ENCODE assay signal across 8 cellular contexts in genomic region chr12:121803861-121804416, GRCh38. TPM values are rescaled to one million over a fixed set of nuclear protein-coding genes. Genes with fewer than 3 reads are reported as not detected.
DNase-seq lines count a peak whose midpoint lies in the region; ATAC-seq and TF ChIP-seq lines count a peak whose summit lies in the region.

Gene SETD1B (plus strand): TSS chr12:121804009. CDS start chr12:121804738, 729 bp downstream.

- H4K20me1 ChIP-seq in HCT116 (ENCODE audit: insufficient read depth), result no peaks in the 10 kb centered on the region

- ATAC-seq in HCT116 (peak; percentile 10; the same call in 1 of the 2 replicates), RWPE2 (ENCODE audit: low read depth) (no peak), GM21381 (IDR thresholded peaks at IDR 0.05; ENCODE audit: unreplicated experiment) (no peak), GM21619 (IDR thresholded peaks at IDR 0.05; ENCODE audit: unreplicated experiment) (no peak)

- H3K4me1 ChIP-seq in HCT116 (ENCODE audit: control insufficient read depth in 1 of 2, insufficient read depth in 2 of 2, low read length in 2 of 2), result peaks cover 25 to 55% of the 10 kb centered on the region in 2 experiments
- H3K4me1 ChIP-seq in RWPE2 (ENCODE audit: insufficient read depth, poor library complexity, severe bottlenecking), result peaks cover 15% of the 10 kb centered on the region
- H3K4me1 ChIP-seq in rectal smooth muscle tissue (ENCODE audit: control insufficient read depth, insufficient read depth, low read length), result peaks cover 20% of the 10 kb centered on the region

- peak within 1 kb of the TSS; percentile 59 for H2AFZ ChIP-seq in HCT116 (ENCODE audit: low read depth, low read length, poor library complexity, severe bottlenecking)

- H3K4me3 ChIP-seq in HCT116 (replicated peaks in 1 of 2; ENCODE audit: low read depth in 1 of 2, low read length in 2 of 2), result peak within 1 kb of the TSS; percentile 74 to 85
- H3K4me3 ChIP-seq in RWPE2 (ENCODE audit: severe bottlenecking), result peak within 1 kb of the TSS; percentile 94
- peak within 1 kb of the TSS; percentile 78 for H3K4me3 ChIP-seq in astrocyte of the cerebellum (ENCODE audit: low read depth, low read length)
- peak within 1 kb of the TSS; percentile 92 for H3K4me3 ChIP-seq in rectal smooth muscle tissue (ENCODE audit: low read length)

- RAD21 ChIA-PET in HCT116 (lab: Charles Lee; ENCODE audit: low non-redundant PET in 1 of 2, low total read pairs in 2 of 2, uncharacterized antibody in 2 of 2, unreplicated experiment in 2 of 2), result no interaction called here

- in situ Hi-C loops in astrocyte of the cerebellum (cut with HindIII; ENCODE audit: low sequenced_read_pairs), result no loop called here

- TF ChIP-seq CTCF in C4-2B (conservative IDR thresholded peaks at IDR 0.05) (no peak), HCT116 (IDR thresholded peaks at IDR 0.05 in 2 of 3, conservative IDR thresholded peaks at IDR 0.05 in 1 of 3; ENCODE audit: borderline replicate concordance in 1 of 3, insufficient read depth in 1 of 3, low read depth in 2 of 3, low read length in 2 of 3) (no peak), RWPE2 (IDR thresholded peaks at IDR 0.05; ENCODE audit: poor library complexity, severe bottlenecking) (no peak), astrocyte of the cerebellum (IDR thresholded peaks at IDR 0.05; ENCODE audit: low read depth, low read length, missing control alignments) (no peak)

- CTCF ChIA-PET in HCT116 (lab: Charles Lee), result interaction anchor here (0.6 to 4.0 kb wide), 3 partner anchors 8 to 235 kb away, joined by 3 to 30 read pairs (median 26); partner anchors contain the start of gene RHOF

- no peaks in the 10 kb centered on the region for H3K9me2 ChIP-seq in HCT116 (ENCODE audit: insufficient read depth)

- H3K27me3 ChIP-seq in HCT116 (ENCODE audit: insufficient read depth, low read length) (no peaks in the 10 kb centered on the region), RWPE2 (ENCODE audit: insufficient read depth, poor library complexity, severe bottlenecking) (no peaks in the 10 kb centered on the region), rectal smooth muscle tissue (ENCODE audit: control insufficient read depth, insufficient read depth, low read length) (no peaks in the 10 kb centered on the region)

- peak within 1 kb of the TSS; percentile 99 for H3K4me2 ChIP-seq in HCT116 (ENCODE audit: low read length)

- H3K36me3 ChIP-seq in HCT116 (ENCODE audit: control insufficient read depth in 1 of 2, insufficient read depth in 2 of 2, low read length in 2 of 2) (peaks cover 3 to 20% of the 10 kb centered on the region in 2 experiments; a peak in 3 of 4 replicates), RWPE2 (ENCODE audit: low read depth) (peaks cover 35% of the 10 kb centered on the region), rectal smooth muscle tissue (ENCODE audit: control insufficient read depth, insufficient read depth, low read length) (peaks cover 7% of the 10 kb centered on the region)

- POLR2A ChIA-PET in HCT116 (lab: Charles Lee), result interaction anchor here (1.1 to 2.2 kb wide), 4 partner anchors 9 to 33 kb away, joined by 3 to 8 read pairs (median 6); partner anchors contain the start of gene RHOF

- H3K9ac ChIP-seq in HCT116 (ENCODE audit: low read length) (peak within 1 kb of the TSS; percentile 98), rectal smooth muscle tissue (ENCODE audit: low read length) (peak within 1 kb of the TSS; percentile 59)

- no TSS peak for BruUV-seq in HCT116 (replicated peaks; lab: Mats Ljungman, UMichigan)

- peaks cover 56% of the 10 kb centered on the region for H3K79me2 ChIP-seq in HCT116 (ENCODE audit: insufficient read depth, low read length)

- H3K9me3 ChIP-seq in HCT116 (ENCODE audit: control insufficient read depth in 1 of 2, insufficient read depth in 1 of 2, low read depth in 1 of 2, low read length in 2 of 2), result no peaks in the 10 kb centered on the region
- H3K9me3 ChIP-seq in RWPE2 (ENCODE audit: severe bottlenecking), result no peaks in the 10 kb centered on the region

- DNase-seq in HCT116 (ENCODE audit: low read depth, low spot score) (no peak), RWPE2 (ENCODE audit: low spot score) (peak; percentile 66), astrocyte of the cerebellum (ENCODE audit: low read depth) (no peak), hippocampal formation (lab: John Stamatoyannopoulos, UW) (peak; percentile 44 to 63)

- TF ChIP-seq RAD21 in HCT116 (IDR thresholded peaks at IDR 0.05; ENCODE audit: low read depth), result no peak

- peak; percentile 39 for TF ChIP-seq POLR2A in HCT116 (IDR thresholded peaks at IDR 0.05; ENCODE audit: borderline replicate concordance, extremely low read depth, insufficient read depth, insufficient read length)

- intact Hi-C loops in HCT116 (cut with micrococcal nuclease), result no loop called here

- H3K27ac ChIP-seq in C4-2B (peak within 1 kb of the TSS; percentile 97), HCT116 (ENCODE audit: low read depth, low read length) (peak within 1 kb of the TSS; percentile 100), RWPE2 (ENCODE audit: poor library complexity, severe bottlenecking) (peak within 1 kb of the TSS; percentile 100), rectal smooth muscle tissue (ENCODE audit: low read depth, low read length) (peak within 1 kb of the TSS; percentile 98)

TF ChIP-seq in HCT116, 20 proteins besides CTCF, POLR2A, EP300 and RAD21:
- TF ChIP-seq ZFX (IDR thresholded peaks at IDR 0.05) (peak; percentile 83; the same call in 1 of the 2 replicates), EGR1 (IDR thresholded peaks at IDR 0.05; ENCODE audit: low read depth) (no peak), POLR2AphosphoS5 (IDR thresholded peaks at IDR 0.05; ENCODE audit: low read depth, low read length) (peak; percentile 39; the same call in 1 of the 2 replicates), ZNF274 (IDR thresholded peaks at IDR 0.05; ENCODE audit: low read depth, low read length) (no peak), CEBPB (IDR thresholded peaks at IDR 0.05; ENCODE audit: low read depth) (no peak), YY1 (IDR thresholded peaks at IDR 0.05; ENCODE audit: extremely low read depth, insufficient replicate concordance, low read depth, low read length) (peak; percentile 1)

RNA-seq across cellular contexts. Expression of gene SETD1B, which starts in this region (rescaled TPM):
- 17.5 TPM for total RNA-seq in HCT116 (2021; ENCODE audit: unreplicated experiment)
- 6.6 and 7.3 TPM in 2 replicates for polyA plus RNA-seq in HCT116 (2012)

Comparison
In these comparisons a context has a peak if more than half of its experiments do, and no peak if none do; other contexts are left out.
1. DNase-seq: peak in RWPE2 (single experiment) and hippocampal formation (2 of 2); none in HCT116 (single experiment) and astrocyte of the cerebellum (single experiment).
2. Peak in every context shown above with its lines, with median percentiles within 50 percentile points of each other: H3K27ac ChIP-seq and H3K4me3 ChIP-seq.